In genomic region chr20:41222703-41223102, GRCh38 we compare ENCODE assay signal across 19 cellular contexts.
DNase-seq lines count a peak whose midpoint lies in the region; ATAC-seq and TF ChIP-seq lines count a peak whose summit lies in the region.
"Had no signal": no experiment of that assay in that cellular context is flagged by ENCODE, and none has a peak within 500 bp of the region (broad histone marks: within the 10 kb centered on the region; RNA-seq: fewer than 3 reads in every experiment).

No MANE protein-coding gene starts in this region.

- TF ChIP-seq CTCF in heart left ventricle (IDR thresholded peaks at IDR 0.05) (no peak), gastroesophageal sphincter (IDR thresholded peaks at IDR 0.05) (no peak), psoas muscle (IDR thresholded peaks at IDR 0.05) (no peak), BE2C (IDR thresholded peaks at IDR 0.05; ENCODE audit: low read depth, low read length) (no peak)

- peak overlapping the region in 8 of 12 donors; percentile 8 to 58 (median 37) for H3K27ac ChIP-seq in heart left ventricle
- H3K27ac ChIP-seq in gastroesophageal sphincter: peak overlapping the region; percentile 76 to 97 (median 83)
- peak overlapping the region; percentile 0 for H3K27ac ChIP-seq in psoas muscle
- H3K27ac ChIP-seq in aorta (ENCODE audit: low read depth in 1 of 2, low read length in 2 of 2): no peak overlapping the region
- H3K27ac ChIP-seq: C4-2B, pancreas, SJSA1 had no signal

- intact Hi-C loops in heart left ventricle (cut with DNase I) (no loop called here), cardiac septum (cut with DNase I) (no loop called here), psoas muscle (cut with DNase I) (no loop called here), aorta (cut with DNase I) (no loop called here)

- H3K27me3 ChIP-seq in heart left ventricle (no peaks in the 10 kb centered on the region), gastroesophageal sphincter (no peaks in the 10 kb centered on the region), psoas muscle (ENCODE audit: insufficient read depth in 3 of 3, low read length in 2 of 3) (no peaks in the 10 kb centered on the region), aorta (ENCODE audit: control insufficient read depth in 1 of 2, insufficient read depth in 2 of 2, low read length in 1 of 2) (no peaks in the 10 kb centered on the region), BE2C (no peaks in the 10 kb centered on the region)
- H3K27me3 ChIP-seq: pancreas, SJSA1 had no signal

- TF ChIP-seq POLR2A in heart left ventricle (IDR thresholded peaks at IDR 0.05) (no peak), gastroesophageal sphincter (IDR thresholded peaks at IDR 0.05) (no peak)

- TF ChIP-seq EP300 in gastroesophageal sphincter (IDR thresholded peaks at IDR 0.05): no peak

- H3K36me3 ChIP-seq in heart left ventricle: no peaks in the 10 kb centered on the region
- H3K36me3 ChIP-seq in gastroesophageal sphincter: no peaks in the 10 kb centered on the region
- H3K36me3 ChIP-seq in psoas muscle (ENCODE audit: insufficient read depth in 1 of 2, low read depth in 1 of 2): peaks cover 0 to 2% of the 10 kb centered on the region in 2 donors
- no peaks in the 10 kb centered on the region for H3K36me3 ChIP-seq in aorta (ENCODE audit: control insufficient read depth in 1 of 2, insufficient read depth in 2 of 2, low read length in 1 of 2)
- H3K36me3 ChIP-seq in BE2C: no peaks in the 10 kb centered on the region
- H3K36me3 ChIP-seq: pancreas, SJSA1 had no signal

- DNase-seq in heart left ventricle (no peak), cardiac septum (ENCODE audit: low spot score) (no peak), psoas muscle (no peak), aorta (no peak), BE2C (no peak), T-helper 1 cell (no peak), NCI-H526 (lab: John Stamatoyannopoulos, UW) (no peak)
- DNase-seq: activated CD4-positive, alpha-beta T cell treated with anti-CD3 and anti-CD28 coated beads for 4 hours; activated effector memory CD4-positive, alpha-beta T cell treated with anti-CD3 and anti-CD28 coated beads, Interleukin-2, amount 50 U/mL, for 16 hours; dermis blood vessel endothelial cell; H9; Karpas-422; NCI-H1105 treated with DMSO at 0.1 percent for 48 hours; NCI-H748 treated with DMSO at 0.1 percent for 48 hours; pancreas; PC-3 had no signal

- no peak overlapping the region for H3K4me3 ChIP-seq in heart left ventricle
- H3K4me3 ChIP-seq in gastroesophageal sphincter: no peak overlapping the region
- no peak overlapping the region for H3K4me3 ChIP-seq in psoas muscle
- no peak overlapping the region for H3K4me3 ChIP-seq in aorta (ENCODE audit: low read length in 2 of 2)
- no peak overlapping the region for H3K4me3 ChIP-seq in BE2C (ENCODE audit: low read depth, low read length)
- H3K4me3 ChIP-seq: pancreas, SJSA1 had no signal

- ATAC-seq in heart left ventricle (peak in 2 of 4 donors; percentile 13 to 25), gastroesophageal sphincter (peak; percentile 75), psoas muscle (peak in 1 of 4 donors; percentile 27), aorta (ENCODE audit: low FRiP score) (peak; percentile 55)
- ATAC-seq: pancreas, PC-3 had no signal

- H3K9me3 ChIP-seq in heart left ventricle (no peaks in the 10 kb centered on the region), gastroesophageal sphincter (no peaks in the 10 kb centered on the region), psoas muscle (no peaks in the 10 kb centered on the region), aorta (ENCODE audit: control insufficient read depth, low read length) (no peaks in the 10 kb centered on the region), BE2C (no peaks in the 10 kb centered on the region)
- H3K9me3 ChIP-seq: pancreas, SJSA1 had no signal

- H3K4me1 ChIP-seq in heart left ventricle: peaks cover 0 to 33% (median 14%) of the 10 kb centered on the region in 12 donors
- peaks cover 21 to 78% (median 30%) of the 10 kb centered on the region in 3 donors for H3K4me1 ChIP-seq in gastroesophageal sphincter
- H3K4me1 ChIP-seq in psoas muscle: peaks cover 30% of the 10 kb centered on the region
- H3K4me1 ChIP-seq in aorta (ENCODE audit: control insufficient read depth in 1 of 2, insufficient read depth in 2 of 2, low read length in 2 of 2): peaks cover 2 to 7% of the 10 kb centered on the region in 2 donors
- H3K4me1 ChIP-seq in BE2C: no peaks in the 10 kb centered on the region; the same call in none of the 2 replicates
- H3K4me1 ChIP-seq: pancreas, SJSA1 had no signal

Comparison
In these comparisons a context has a peak if more than half of its experiments do, and no peak if none do; other contexts are left out.
1. H3K27ac ChIP-seq: peak in heart left ventricle (8 of 12), gastroesophageal sphincter (4 of 4) and psoas muscle (single experiment); none in aorta (0 of 2).